In genomic region chr2:9110346-9110884, GRCh38 we compare ENCODE assay signal across 23 cellular contexts.
DNase-seq lines count a peak whose midpoint lies in the region; ATAC-seq and TF ChIP-seq lines count a peak whose summit lies in the region.
"Had no signal": no experiment of that assay in that cellular context is flagged by ENCODE, and none has a peak within 500 bp of the region (broad histone marks: within the 10 kb centered on the region; RNA-seq: fewer than 3 reads in every experiment).

No MANE protein-coding gene starts in this region.

- H3K4me3 ChIP-seq in H7 (ENCODE audit: insufficient read depth, low read depth, low read length) = no peak overlapping the region
- no peak overlapping the region for H3K4me3 ChIP-seq in Panc1 (ENCODE audit: low read depth in 2 of 2, low read length in 2 of 2)
- no peak overlapping the region for H3K4me3 ChIP-seq in coronary artery
- no peak overlapping the region for H3K4me3 ChIP-seq in osteoblast (ENCODE audit: insufficient read depth, low read length)
- H3K4me3 ChIP-seq: adrenal gland, dorsolateral prefrontal cortex, gastroesophageal sphincter, lower lobe of right lung, ovary, skin epidermis, testis had no signal

- H3K79me2 ChIP-seq in osteoblast (ENCODE audit: insufficient read depth, low read length) = no peaks in the 10 kb centered on the region

- H3K4me1 ChIP-seq in Panc1 (ENCODE audit: control insufficient read depth, insufficient read depth, low read length) (peaks cover 9% of the 10 kb centered on the region), osteoblast (ENCODE audit: insufficient read depth, low read length) (peaks cover 15% of the 10 kb centered on the region)
- H3K4me1 ChIP-seq: adrenal gland, testis had no signal

- no TSS peak for BruUV-seq in Panc1 (replicated peaks; lab: Mats Ljungman, UMichigan)

- no peaks in the 10 kb centered on the region for H3K36me3 ChIP-seq in H7 (replicated peaks; ENCODE audit: control insufficient read depth, insufficient read depth, low read length)
- H3K36me3 ChIP-seq in Panc1 (ENCODE audit: control insufficient read depth, insufficient read depth, low read length) = no peaks in the 10 kb centered on the region
- no peaks in the 10 kb centered on the region for H3K36me3 ChIP-seq in osteoblast (ENCODE audit: insufficient read depth, low read length)
- H3K36me3 ChIP-seq: adrenal gland, gastroesophageal sphincter, lower lobe of right lung, ovary had no signal

- H3K27me3 ChIP-seq in H7 (ENCODE audit: control insufficient read depth, insufficient read depth, low read length) (no peaks in the 10 kb centered on the region), Panc1 (ENCODE audit: control insufficient read depth, insufficient read depth, low read length) (no peaks in the 10 kb centered on the region), osteoblast (ENCODE audit: insufficient read depth, low read length) (no peaks in the 10 kb centered on the region)
- H3K27me3 ChIP-seq: adrenal gland, dorsolateral prefrontal cortex, gastroesophageal sphincter, ovary, testis had no signal

- in situ Hi-C loops in Panc1 (cut with HindIII; ENCODE audit: low pct_unique_long_range_greater_than_20kb, low sequenced_read_pairs) = no loop called here

- H3K9me3 ChIP-seq in Panc1 (ENCODE audit: control insufficient read depth, insufficient read depth, low read depth, low read length) (no peaks in the 10 kb centered on the region), osteoblast (ENCODE audit: low read depth, low read length) (no peaks in the 10 kb centered on the region)
- H3K9me3 ChIP-seq: adrenal gland, gastroesophageal sphincter, lower lobe of right lung, ovary, testis had no signal

- no peaks in the 10 kb centered on the region for H4K20me1 ChIP-seq in osteoblast (ENCODE audit: insufficient read depth, low read length)

- peak overlapping the region; percentile 25 for H2AFZ ChIP-seq in osteoblast (ENCODE audit: low read length)

- intact Hi-C loops in Panc1 (cut with micrococcal nuclease; ENCODE audit: unreplicated experiment) = no loop called here

- DNase-seq in H7 = peak; percentile 62
- no peak for DNase-seq in Panc1 (ENCODE audit: low read depth, low spot score)
- peak; percentile 54 for DNase-seq in coronary artery (ENCODE audit: low spot score)
- no peak for DNase-seq in osteoblast (ENCODE audit: insufficient read length, low spot score, missing footprints)
- DNase-seq in activated CD4-positive, alpha-beta T cell treated with anti-CD3 and anti-CD28 coated beads, Interleukin-2, amount 50 U/mL, for 4 hours = no peak
- DNase-seq in SHP77 (lab: John Stamatoyannopoulos, UW) = no peak
- DNase-seq in effector CD4-positive, alpha-beta T cell = no peak
- DNase-seq: activated CD8-positive, alpha-beta T cell treated with anti-CD3 and anti-CD28 coated beads for 36 hours; activated naive CD4-positive, alpha-beta T cell treated with anti-CD3 and anti-CD28 coated beads, Interleukin-2, amount 10 ng/mL, durations not matched to agents 7 days and 5 days; adrenal gland; CD8-positive, alpha-beta memory T cell; DMS 273 treated with DMSO at 0.1 percent for 48 hours; dorsolateral prefrontal cortex; kidney glomerular epithelial cell; lower lobe of right lung; NCI-H146; NCI-H2107; ovary; retina; testis had no signal

- TF ChIP-seq CTCF in Panc1 (IDR thresholded peaks at IDR 0.05) (no peak), coronary artery (IDR thresholded peaks at IDR 0.05) (no peak), osteoblast (IDR thresholded peaks at IDR 0.05; ENCODE audit: extremely low read depth, low read depth, low read length) (no peak)

- CTCF ChIA-PET in Panc1 (lab: Charles Lee) = no interaction called here

- H3K27ac ChIP-seq in Panc1 (ENCODE audit: low read length) (no peak overlapping the region), coronary artery (no peak overlapping the region), osteoblast (ENCODE audit: low read depth, low read length) (no peak overlapping the region)
- H3K27ac ChIP-seq: adrenal gland, gastroesophageal sphincter, lower lobe of right lung, ovary, testis had no signal

- POLR2A ChIA-PET in Panc1 (lab: Charles Lee) = no interaction called here

- peak; percentile 50 for ATAC-seq in Panc1
- ATAC-seq: activated CD8-positive, alpha-beta T cell treated with anti-CD3 and anti-CD28 coated beads for 36 hours; gastroesophageal sphincter; lower lobe of right lung; natural killer cell treated with Interleukin-12 subunit alpha and Interleukin-12 subunit beta and Interleukin-15 and Interleukin-18, amount 100 ng/mL, for 72 hours had no signal

- no peak overlapping the region for H3K4me2 ChIP-seq in osteoblast (ENCODE audit: insufficient read depth, low read length)

Comparison
In these comparisons a context has a peak if more than half of its experiments do, and no peak if none do; other contexts are left out.
1. DNase-seq: peak in H7 (single experiment) and coronary artery (single experiment); none in Panc1 (single experiment), osteoblast (single experiment), activated CD4-positive, alpha-beta T cell treated with anti-CD3 and anti-CD28 coated beads, Interleukin-2, amount 50 U/mL, for 4 hours (0 of 2), SHP77 (0 of 2) and effector CD4-positive, alpha-beta T cell (single experiment).